Comparison of ENCODE assay signal across 9 cellular contexts in the genomic region with DNA sequence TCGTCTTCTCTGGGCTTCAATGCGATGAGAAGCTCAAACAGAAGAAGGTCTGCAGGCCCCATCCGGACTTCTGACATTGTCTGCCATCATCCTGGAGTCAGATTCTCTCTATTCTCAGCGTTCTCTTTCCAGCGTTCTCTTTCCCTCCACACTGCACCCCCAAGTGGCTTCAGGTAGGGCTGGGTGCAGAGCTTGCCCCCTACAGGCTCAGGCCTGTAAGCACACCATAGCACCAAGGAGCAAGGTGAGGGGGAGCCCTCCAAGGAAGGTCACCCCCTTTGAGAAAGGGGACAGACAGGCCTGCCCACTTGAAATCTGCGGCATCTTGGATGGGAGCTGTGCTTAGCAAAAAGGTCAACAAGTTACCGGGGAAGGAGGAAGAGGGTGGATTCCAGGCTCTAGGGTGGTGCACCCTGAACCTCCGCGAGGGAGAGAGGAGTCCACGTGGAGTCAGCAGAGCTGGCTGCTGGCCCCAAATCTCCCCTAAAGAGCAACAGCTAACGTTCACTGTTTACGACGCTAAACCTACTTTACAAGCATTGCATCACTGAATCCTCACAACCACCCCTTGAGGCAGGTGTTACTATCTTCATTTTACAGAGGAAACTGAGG. TPM values are rescaled to one million over a fixed set of nuclear protein-coding genes. Genes with fewer than 3 reads are reported as not detected.
DNase-seq lines count a peak whose midpoint lies in the region; ATAC-seq and TF ChIP-seq lines count a peak whose summit lies in the region.
"Had no signal": no experiment of that assay in that cellular context is flagged by ENCODE, and none has a peak within 500 bp of the region (broad histone marks: within the 10 kb centered on the region; RNA-seq: fewer than 3 reads in every experiment).

No MANE protein-coding gene starts in this region.

- H3K36me3 ChIP-seq in MG63 (peaks cover 64% of the 10 kb centered on the region), right lobe of liver (peaks cover 0 to 81% (median 18%) of the 10 kb centered on the region in 4 donors)

- H3K9me3 Mint-ChIP-seq in brain: no peaks in the 10 kb centered on the region
- H3K9me3 Mint-ChIP-seq in activated T-helper 1 cell treated with anti-CD3 and anti-CD28 coated beads, Interleukin-12 subunit alpha, Interleukin-12 subunit beta, Interleukin-2, Interleukin-4 antibody, amounts not matched to agents 30 ng/mL and 10 ng/mL and 1 ng/mL, durations not matched to agents 14 hours and 24 hours and 36 hours: no peaks in the 10 kb centered on the region

- H3K4me3 ChIP-seq in MG63 (no peak overlapping the region), right lobe of liver (no peak overlapping the region)
- H3K4me3 ChIP-seq: HAP-1 had no signal

- no peaks in the 10 kb centered on the region for H3K27me3 ChIP-seq in MG63
- H3K27me3 ChIP-seq in right lobe of liver: no peaks in the 10 kb centered on the region

- 42% methylated on average over 6 of the region's 13 CpGs for whole genome bisulfite sequencing in right lobe of liver (ENCODE audit: insufficient coverage, low coverage, low lambda C conversion rate, missing lambda C conversion rate)

- H3K9me3 ChIP-seq in MG63 (no peaks in the 10 kb centered on the region), right lobe of liver (no peaks in the 10 kb centered on the region)
- H3K9me3 ChIP-seq: HAP-1 had no signal

- peaks cover 0 to 2% (median 1%) of the 10 kb centered on the region in 4 donors for H3K4me1 ChIP-seq in right lobe of liver
- H3K4me1 ChIP-seq: HAP-1 had no signal

- no peaks in the 10 kb centered on the region for H3K27me3 Mint-ChIP-seq in brain
- no peaks in the 10 kb centered on the region for H3K27me3 Mint-ChIP-seq in activated T-helper 1 cell treated with anti-CD3 and anti-CD28 coated beads, Interleukin-12 subunit alpha, Interleukin-12 subunit beta, Interleukin-2, Interleukin-4 antibody, amounts not matched to agents 30 ng/mL and 10 ng/mL and 1 ng/mL, durations not matched to agents 14 hours and 24 hours and 36 hours (ENCODE audit: insufficient read depth)

- no peak overlapping the region for H3K4me3 Mint-ChIP-seq in brain
- H3K4me3 Mint-ChIP-seq in activated T-helper 1 cell treated with anti-CD3 and anti-CD28 coated beads, Interleukin-12 subunit alpha, Interleukin-12 subunit beta, Interleukin-2, Interleukin-4 antibody, amounts not matched to agents 30 ng/mL and 10 ng/mL and 1 ng/mL, durations not matched to agents 14 hours and 24 hours and 36 hours: no peak overlapping the region

- TF ChIP-seq CTCF in brain (conservative IDR thresholded peaks at IDR 0.05) (peak; percentile 68 to 73), right lobe of liver (IDR thresholded peaks at IDR 0.05) (peak; percentile 75 to 86 (median 79))

- peak; percentile 41 for DNase-seq in AG08396 (ENCODE audit: low spot score)
- peak; percentile 21 for DNase-seq in MG63
- peak in 1 of 3 donors; percentile 55 for DNase-seq in right lobe of liver
- DNase-seq in activated T-helper 1 cell treated with anti-CD3 and anti-CD28 coated beads, Interleukin-12 subunit alpha, Interleukin-12 subunit beta, Interleukin-2, Interleukin-4 antibody, amounts not matched to agents 30 ng/mL and 10 ng/mL and 1 ng/mL, durations not matched to agents 14 hours and 24 hours and 36 hours (ENCODE audit: low spot score): no peak
- no peak for DNase-seq in effector CD4-positive, alpha-beta T cell
- DNase-seq in NCI-H748 (lab: John Stamatoyannopoulos, UW; ENCODE audit: unreplicated experiment): no peak

- ATAC-seq in GM18861 (IDR thresholded peaks at IDR 0.05; ENCODE audit: unreplicated experiment) (peak; percentile 43), right lobe of liver (peak; percentile 68 to 79 (median 78))

- no peaks in the 10 kb centered on the region for H3K4me1 Mint-ChIP-seq in brain
- peaks cover 29% of the 10 kb centered on the region for H3K4me1 Mint-ChIP-seq in activated T-helper 1 cell treated with anti-CD3 and anti-CD28 coated beads, Interleukin-12 subunit alpha, Interleukin-12 subunit beta, Interleukin-2, Interleukin-4 antibody, amounts not matched to agents 30 ng/mL and 10 ng/mL and 1 ng/mL, durations not matched to agents 14 hours and 24 hours and 36 hours (ENCODE audit: low read depth)

- TF ChIP-seq POLR2A in right lobe of liver (IDR thresholded peaks at IDR 0.05): no peak

- intact Hi-C loops in right lobe of liver (cut with DNase I): loop anchor here in 1 of 2 donors (5.0 kb wide), 1 partner anchor 46 kb away; no protein-coding TSS in a partner anchor
- intact Hi-C loops in activated T-helper 1 cell treated with anti-CD3 and anti-CD28 coated beads, Interleukin-12 subunit alpha, Interleukin-12 subunit beta, Interleukin-2, Interleukin-4 antibody, amounts not matched to agents 30 ng/mL and 10 ng/mL and 1 ng/mL, durations not matched to agents 14 hours and 24 hours and 36 hours (cut with micrococcal nuclease): no loop called here

- no peak overlapping the region for H3K27ac ChIP-seq in right lobe of liver

- peaks cover 59% of the 10 kb centered on the region for H3K36me3 Mint-ChIP-seq in brain
- peaks cover 65% of the 10 kb centered on the region for H3K36me3 Mint-ChIP-seq in activated T-helper 1 cell treated with anti-CD3 and anti-CD28 coated beads, Interleukin-12 subunit alpha, Interleukin-12 subunit beta, Interleukin-2, Interleukin-4 antibody, amounts not matched to agents 30 ng/mL and 10 ng/mL and 1 ng/mL, durations not matched to agents 14 hours and 24 hours and 36 hours (ENCODE audit: low read depth)

- H3K27ac Mint-ChIP-seq in brain: no peak overlapping the region
- H3K27ac Mint-ChIP-seq in activated T-helper 1 cell treated with anti-CD3 and anti-CD28 coated beads, Interleukin-12 subunit alpha, Interleukin-12 subunit beta, Interleukin-2, Interleukin-4 antibody, amounts not matched to agents 30 ng/mL and 10 ng/mL and 1 ng/mL, durations not matched to agents 14 hours and 24 hours and 36 hours: no peak overlapping the region

RNA-seq across cellular contexts. Expression of a gene that starts 27.5 kb away (rescaled TPM):
- 2.3 and 5.6 TPM in 2 replicates for total RNA-seq in MG63 (2014; rRNA removed; shearing (Covaris generic); ENCODE audit: low replicate concordance)
- 54.2 TPM for polyA plus RNA-seq in brain (ENCODE audit: insufficient read depth, low read depth, low replicate concordance)
- 100 to 1,000 TPM; 192 to 869 (median 343) TPM for total RNA-seq in right lobe of liver
- not detected in 2 replicates for total RNA-seq in activated T-helper 1 cell treated with anti-CD3 and anti-CD28 coated beads, Interleukin-12 subunit alpha, Interleukin-12 subunit beta, Interleukin-2, Interleukin-4 antibody, amounts not matched to agents 30 ng/mL and 10 ng/mL and 1 ng/mL, durations not matched to agents 14 hours and 24 hours and 36 hours

RNA-seq across cellular contexts. Expression of a gene that starts 32.9 kb away (rescaled TPM):
- 74.2 and 76.6 TPM in 2 replicates for total RNA-seq in MG63 (2014; rRNA removed; shearing (Covaris generic); ENCODE audit: low replicate concordance)
- polyA plus RNA-seq in brain (ENCODE audit: insufficient read depth, low read depth, low replicate concordance): 44.4 TPM
- total RNA-seq in right lobe of liver: 100 to 1,000 TPM in 1 of 6 experiments, 10 to 100 TPM in 5; 70.1 to 155 (median 79.1) TPM
- total RNA-seq in activated T-helper 1 cell treated with anti-CD3 and anti-CD28 coated beads, Interleukin-12 subunit alpha, Interleukin-12 subunit beta, Interleukin-2, Interleukin-4 antibody, amounts not matched to agents 30 ng/mL and 10 ng/mL and 1 ng/mL, durations not matched to agents 14 hours and 24 hours and 36 hours: 287 and 304 TPM in 2 replicates

Comparison
In these comparisons a context has a peak if more than half of its experiments do, and no peak if none do; other contexts are left out.
1. DNase-seq: peak in AG08396 (single experiment) and MG63 (single experiment); none in activated T-helper 1 cell treated with anti-CD3 and anti-CD28 coated beads, Interleukin-12 subunit alpha, Interleukin-12 subunit beta, Interleukin-2, Interleukin-4 antibody, amounts not matched to agents 30 ng/mL and 10 ng/mL and 1 ng/mL, durations not matched to agents 14 hours and 24 hours and 36 hours (single experiment), effector CD4-positive, alpha-beta T cell (single experiment) and NCI-H748 (single experiment).
2. RNA of a gene that starts 27.5 kb away (total RNA-seq): 192 to 869 TPM in right lobe of liver; 2.3 to 5.6 TPM in MG63 and not detected in activated T-helper 1 cell treated with anti-CD3 and anti-CD28 coated beads, Interleukin-12 subunit alpha, Interleukin-12 subunit beta, Interleukin-2, Interleukin-4 antibody, amounts not matched to agents 30 ng/mL and 10 ng/mL and 1 ng/mL, durations not matched to agents 14 hours and 24 hours and 36 hours; every median in the first group is over 10 times any median in the second.